ENCODE assay signal across 10 cellular contexts in the genomic region with DNA sequence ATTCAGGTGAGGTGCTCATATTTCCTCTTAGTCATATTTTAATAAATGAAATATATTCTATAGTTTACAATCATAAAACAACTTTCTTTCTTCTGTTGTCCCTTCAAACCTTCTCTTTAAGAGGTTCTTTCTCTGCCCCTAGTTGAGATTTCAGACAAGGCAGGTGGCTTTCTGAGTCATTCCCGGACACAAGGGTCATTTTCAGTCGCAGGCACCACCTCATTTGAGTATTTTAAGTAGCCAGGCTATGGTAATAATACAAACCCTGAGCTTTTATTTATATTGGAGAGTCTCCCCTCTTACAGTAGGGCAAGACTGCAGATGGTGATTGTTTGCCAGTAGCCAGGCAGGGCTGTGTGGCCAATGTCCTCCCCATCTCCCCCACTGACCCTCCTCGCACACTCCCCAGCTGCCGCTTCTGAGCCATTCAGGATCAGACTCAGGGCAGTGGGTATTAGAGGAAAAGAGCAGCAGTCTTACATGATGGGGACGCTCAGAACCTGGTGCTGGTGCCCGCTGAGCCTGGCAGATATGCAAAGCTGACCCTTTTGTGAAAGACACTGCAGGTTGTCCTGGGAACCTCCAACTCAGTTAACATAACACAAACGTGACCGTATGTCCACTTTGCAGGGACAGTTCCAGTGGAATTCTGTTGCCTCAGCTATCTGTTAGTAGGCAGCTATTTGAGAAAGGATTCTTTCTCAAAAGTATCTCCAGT.
DNase-seq lines count a peak whose midpoint lies in the region; ATAC-seq and TF ChIP-seq lines count a peak whose summit lies in the region.
"Had no signal": no experiment of that assay in that cellular context is flagged by ENCODE, and none has a peak within 500 bp of the region (broad histone marks: within the 10 kb centered on the region; RNA-seq: fewer than 3 reads in every experiment).

No MANE protein-coding gene starts in this region.

- no peak overlapping the region for H3K27ac Mint-ChIP-seq in activated CD4-positive, alpha-beta memory T cell treated with anti-CD3 and anti-CD28 coated beads for 36 hours

- H3K9me3 ChIP-seq in upper lobe of left lung (no peaks in the 10 kb centered on the region), left lung (no peaks in the 10 kb centered on the region)

- TF ChIP-seq CTCF in upper lobe of left lung (IDR thresholded peaks at IDR 0.05), result no peak
- no peak for TF ChIP-seq CTCF in left lung (IDR thresholded peaks at IDR 0.05)

- no peak overlapping the region for H3K27ac ChIP-seq in upper lobe of left lung
- H3K27ac ChIP-seq in left lung, result no peak overlapping the region
- H3K27ac ChIP-seq: C4-2B had no signal

- CTCF ChIA-PET in activated CD4-positive, alpha-beta memory T cell treated with anti-CD3 and anti-CD28 coated beads for 36 hours (lab: Charles Lee), result no interaction called here

- H3K4me1 ChIP-seq in upper lobe of left lung (peaks cover 0 to 4% (median 0%) of the 10 kb centered on the region in 4 donors), left lung (no peaks in the 10 kb centered on the region)

- no peak overlapping the region for H3K4me3 ChIP-seq in upper lobe of left lung
- no peak overlapping the region for H3K4me3 ChIP-seq in left lung

- peak; percentile 78 for ATAC-seq in GM18858 (IDR thresholded peaks at IDR 0.05; ENCODE audit: unreplicated experiment)
- ATAC-seq in GM21529 (IDR thresholded peaks at IDR 0.05; ENCODE audit: unreplicated experiment), result peak; percentile 96
- ATAC-seq in HG03280 (IDR thresholded peaks at IDR 0.05; ENCODE audit: unreplicated experiment), result peak; percentile 85
- ATAC-seq in upper lobe of left lung (ENCODE audit: low FRiP score in 2 of 2), result no peak
- no peak for ATAC-seq in left lung

- POLR2A ChIA-PET in activated CD4-positive, alpha-beta memory T cell treated with anti-CD3 and anti-CD28 coated beads for 36 hours (lab: Charles Lee), result no interaction called here

- H3K36me3 Mint-ChIP-seq in activated CD4-positive, alpha-beta memory T cell treated with anti-CD3 and anti-CD28 coated beads for 36 hours, result no peaks in the 10 kb centered on the region

- WGBS in upper lobe of left lung, 2 donors, result 78 to 86% methylated on average over 8 of the region's 8 CpGs

- H3K27me3 ChIP-seq in upper lobe of left lung (no peaks in the 10 kb centered on the region), left lung (no peaks in the 10 kb centered on the region)

- H3K36me3 ChIP-seq in upper lobe of left lung (no peaks in the 10 kb centered on the region), left lung (no peaks in the 10 kb centered on the region)

- intact Hi-C loops in activated CD4-positive, alpha-beta memory T cell treated with anti-CD3 and anti-CD28 coated beads for 36 hours (cut with micrococcal nuclease), result no loop called here
- intact Hi-C loops in left lung (cut with DNase I), result no loop called here

- no peaks in the 10 kb centered on the region for H3K27me3 Mint-ChIP-seq in activated CD4-positive, alpha-beta memory T cell treated with anti-CD3 and anti-CD28 coated beads for 36 hours

- no peak for TF ChIP-seq POLR2A in upper lobe of left lung (IDR thresholded peaks at IDR 0.05)

- no peaks in the 10 kb centered on the region for H3K9me3 Mint-ChIP-seq in activated CD4-positive, alpha-beta memory T cell treated with anti-CD3 and anti-CD28 coated beads for 36 hours

- TF ChIP-seq EP300 in upper lobe of left lung (IDR thresholded peaks at IDR 0.05), result no peak

- DNase-seq in iPS DF 19.7 (ENCODE audit: low read depth, low spot score) (peak; percentile 12), UCSD-AML1 (lab: John Stamatoyannopoulos, UW; ENCODE audit: unreplicated experiment) (no peak), upper lobe of left lung (no peak), left lung (no peak)
- DNase-seq in activated CD4-positive, alpha-beta memory T cell treated with anti-CD3 and anti-CD28 coated beads for 36 hours, result no peak
- DNase-seq: anterior cingulate cortex had no signal

- H3K4me1 Mint-ChIP-seq in activated CD4-positive, alpha-beta memory T cell treated with anti-CD3 and anti-CD28 coated beads for 36 hours (ENCODE audit: low read depth), result peaks cover 8% of the 10 kb centered on the region

- no peak overlapping the region for H3K4me3 Mint-ChIP-seq in activated CD4-positive, alpha-beta memory T cell treated with anti-CD3 and anti-CD28 coated beads for 36 hours

Comparison
In these comparisons a context has a peak if more than half of its experiments do, and no peak if none do; other contexts are left out.
1. ATAC-seq: peak in GM18858 (single experiment), GM21529 (single experiment) and HG03280 (single experiment); none in upper lobe of left lung (0 of 2) and left lung (single experiment).